26 cellular contexts compared by ENCODE assay signal in genomic region chr2:222769941-222770340, GRCh38.
"Had no signal": no experiment of that assay in that cellular context is flagged by ENCODE, and none has a peak within 500 bp of the region (broad histone marks: within the 10 kb centered on the region; RNA-seq: fewer than 3 reads in every experiment).

No MANE protein-coding gene starts in this region.

- DNase-seq: natural killer cell; occipital lobe; ovary; posterior cingulate gyrus; psoas muscle; right cardiac atrium; right lobe of liver; sigmoid colon; small intestine; spleen; stimulated activated CD4-positive, alpha-beta T cell treated with anti-CD3 and anti-CD28 coated beads, Interleukin-12 subunit alpha, Interleukin-12 subunit beta, amount 100 ng/mL, for 4 hours; stimulated activated CD4-positive, alpha-beta T cell treated with anti-CD3 and anti-CD28 coated beads, Interleukin-1b, Interleukin-23, amount 100 ng/mL, for 48 hours; stimulated activated CD4-positive, alpha-beta T cell treated with anti-CD3 and anti-CD28 coated beads, Interleukin-4, amount 100 ng/mL, for 1 hour; stimulated activated CD4-positive, alpha-beta T cell treated with anti-CD3 and anti-CD28 coated beads, Interleukin-4, amount 100 ng/mL, for 4 hours; stimulated activated CD8-positive, alpha-beta memory T cell treated with anti-CD3 and anti-CD28 coated beads, Interleukin-4, amount 100 ng/mL, for 48 hours; stimulated activated naive CD4-positive, alpha-beta T cell; stimulated activated naive CD8-positive, alpha-beta T cell treated with anti-CD3 and anti-CD28 coated beads, Interleukin-15, amount 100 ng/mL, for 72 hours; stimulated activated naive CD8-positive, alpha-beta T cell treated with anti-CD3 and anti-CD28 coated beads, Interleukin-15, Interleukin-2, amounts not matched to agents 100 U/mL and 50 U/mL, for 24 hours; substantia nigra; testis; tibial artery; transverse colon; upper lobe of right lung; uterus had no signal

- H3K4me3 ChIP-seq: neural progenitor cell, ovary, psoas muscle, right lobe of liver, sigmoid colon, spleen, suprapubic skin, testis, tibial artery, transverse colon, upper lobe of right lung, uterus had no signal
